Comparison of ENCODE assay signal across 8 cellular contexts in the genomic region with DNA sequence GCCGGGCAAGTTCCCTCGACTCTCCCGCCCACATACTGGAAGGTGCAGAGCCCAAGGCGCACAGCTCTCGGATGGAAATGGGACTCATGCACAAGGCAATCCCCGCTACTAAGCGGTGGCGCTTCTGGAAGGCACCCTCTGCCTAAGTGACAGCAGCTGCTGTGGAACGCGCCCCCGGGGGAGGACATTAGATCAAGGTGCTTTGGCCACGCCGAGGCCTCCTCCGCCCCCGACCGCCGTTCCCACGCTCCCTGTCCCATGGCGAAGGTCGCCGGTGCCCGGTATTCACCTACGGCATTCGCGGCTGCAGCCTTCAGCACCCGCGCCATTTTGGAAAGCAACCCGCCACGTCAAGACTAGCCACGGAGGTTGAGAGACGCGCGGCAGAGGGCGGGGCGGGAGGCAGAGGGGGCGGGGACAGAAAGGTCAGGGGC. TPM values are rescaled to one million over a fixed set of nuclear protein-coding genes. Genes with fewer than 3 reads are reported as not detected.
DNase-seq lines count a peak whose midpoint lies in the region; ATAC-seq and TF ChIP-seq lines count a peak whose summit lies in the region.

A gene (minus strand): TSS at position 339 of the 434 bp plus-strand sequence. CDS start 10 bp downstream, at position 329.

- no peak for TF ChIP-seq POLR2A in testis (IDR thresholded peaks at IDR 0.05)

- peak within 1 kb of the TSS; percentile 79 to 93 for H3K27ac ChIP-seq in testis

- no peaks in the 10 kb centered on the region for H3K36me3 ChIP-seq in testis (ENCODE audit: low read depth, missing control alignments)

- ATAC-seq in GM21786 (IDR thresholded peaks at IDR 0.05; ENCODE audit: unreplicated experiment), result peak; percentile 83

- TF ChIP-seq CTCF in fibroblast of villous mesenchyme (IDR thresholded peaks at IDR 0.05; ENCODE audit: insufficient read depth, low read depth, low read length) (no peak), testis (IDR thresholded peaks at IDR 0.05) (no peak)

- H3K27ac Mint-ChIP-seq in activated T-helper 2 cell treated with anti-CD3 and anti-CD28 coated beads, Interferon-gamma antibody, Interleukin-2, Interleukin-4, amounts not matched to agents 10 μg/mL and 5 μg/mL and 100 μg/mL, durations not matched to agents 14 hours and 24 hours and 36 hours, result no peak within 1 kb of the TSS

- H3K36me3 Mint-ChIP-seq in activated T-helper 2 cell treated with anti-CD3 and anti-CD28 coated beads, Interferon-gamma antibody, Interleukin-2, Interleukin-4, amounts not matched to agents 10 μg/mL and 5 μg/mL and 100 μg/mL, durations not matched to agents 14 hours and 24 hours and 36 hours (ENCODE audit: low read depth), result peaks cover 17% of the 10 kb centered on the region

- H3K4me3 ChIP-seq in fibroblast of villous mesenchyme (ENCODE audit: low read depth, low read length), result peak within 1 kb of the TSS; percentile 89
- peak within 1 kb of the TSS; percentile 92 to 94 for H3K4me3 ChIP-seq in testis

- H3K27me3 Mint-ChIP-seq in activated T-helper 2 cell treated with anti-CD3 and anti-CD28 coated beads, Interferon-gamma antibody, Interleukin-2, Interleukin-4, amounts not matched to agents 10 μg/mL and 5 μg/mL and 100 μg/mL, durations not matched to agents 14 hours and 24 hours and 36 hours (ENCODE audit: low read depth), result no peaks in the 10 kb centered on the region

- H3K4me3 Mint-ChIP-seq in activated T-helper 2 cell treated with anti-CD3 and anti-CD28 coated beads, Interferon-gamma antibody, Interleukin-2, Interleukin-4, amounts not matched to agents 10 μg/mL and 5 μg/mL and 100 μg/mL, durations not matched to agents 14 hours and 24 hours and 36 hours (ENCODE audit: low read depth), result no peak within 1 kb of the TSS

- H3K9me3 Mint-ChIP-seq in activated T-helper 2 cell treated with anti-CD3 and anti-CD28 coated beads, Interferon-gamma antibody, Interleukin-2, Interleukin-4, amounts not matched to agents 10 μg/mL and 5 μg/mL and 100 μg/mL, durations not matched to agents 14 hours and 24 hours and 36 hours, result no peaks in the 10 kb centered on the region

- DNase-seq in Daoy (ENCODE audit: low read depth) (peak; percentile 89), KG1 (lab: John Stamatoyannopoulos, UW) (peak; percentile 97), RKO (ENCODE audit: low spot score) (peak; percentile 87), fibroblast of villous mesenchyme (ENCODE audit: low read depth) (peak; percentile 89), non-pigmented ciliary epithelial cell (ENCODE audit: low read depth) (peak; percentile 40), testis (peak; percentile 95)
- peak; percentile 81 for DNase-seq in activated T-helper 2 cell treated with anti-CD3 and anti-CD28 coated beads, Interferon-gamma antibody, Interleukin-2, Interleukin-4, amounts not matched to agents 10 μg/mL and 5 μg/mL and 100 μg/mL, durations not matched to agents 14 hours and 24 hours and 36 hours (ENCODE audit: low spot score)

- intact Hi-C loops in activated T-helper 2 cell treated with anti-CD3 and anti-CD28 coated beads, Interferon-gamma antibody, Interleukin-2, Interleukin-4, amounts not matched to agents 10 μg/mL and 5 μg/mL and 100 μg/mL, durations not matched to agents 14 hours and 24 hours and 36 hours (cut with micrococcal nuclease), result loop anchor here (1.0 to 10.0 kb wide), 4 partner anchors 62 to 201 kb away; a partner anchor contains a TSS
- intact Hi-C loops in testis (cut with DNase I; ENCODE audit: low total_unique reads), result no loop called here

- no peaks in the 10 kb centered on the region for H3K9me3 ChIP-seq in testis

- H3K27me3 ChIP-seq in testis, result no peaks in the 10 kb centered on the region

- peaks cover 13% of the 10 kb centered on the region for H3K4me1 Mint-ChIP-seq in activated T-helper 2 cell treated with anti-CD3 and anti-CD28 coated beads, Interferon-gamma antibody, Interleukin-2, Interleukin-4, amounts not matched to agents 10 μg/mL and 5 μg/mL and 100 μg/mL, durations not matched to agents 14 hours and 24 hours and 36 hours (ENCODE audit: low read depth)

- WGBS in testis, 2 donors, result 0% methylated on average over 36 of the region's 36 CpGs; no CpG with 5 or more reads in 1 of the 2 donors

- peaks cover 20% of the 10 kb centered on the region for H3K4me1 ChIP-seq in testis

RNA-seq across cellular contexts. Expression of the gene that starts here (rescaled TPM):
- total RNA-seq in Daoy (2014; rRNA removed; shearing (Covaris generic)), result 3.7 and 12.4 TPM in 2 replicates
- total RNA-seq in activated T-helper 2 cell treated with anti-CD3 and anti-CD28 coated beads, Interferon-gamma antibody, Interleukin-2, Interleukin-4, amounts not matched to agents 10 μg/mL and 5 μg/mL and 100 μg/mL, durations not matched to agents 14 hours and 24 hours and 36 hours, result 12.8 and 14.3 TPM in 2 replicates
- total RNA-seq in fibroblast of villous mesenchyme (14.2 and 21.3 TPM in 2 replicates), testis (10 to 100 TPM; 10.7 to 14.6 TPM)
- polyA plus RNA-seq in testis (ENCODE audit: insufficient read depth, low read depth, low replicate concordance), result 7.7 TPM

Comparison
In these comparisons a context has a peak if more than half of its experiments do, and no peak if none do; other contexts are left out.
1. Peak in every context shown above with its lines: DNase-seq, ATAC-seq, H3K4me3 ChIP-seq and H3K27ac ChIP-seq.
2. DNase-seq: peak in every context shown above with its lines; median percentile 97 in KG1; 95 in testis; 89 in Daoy; 89 in fibroblast of villous mesenchyme; 87 in RKO; 81 in activated T-helper 2 cell treated with anti-CD3 and anti-CD28 coated beads, Interferon-gamma antibody, Interleukin-2, Interleukin-4, amounts not matched to agents 10 μg/mL and 5 μg/mL and 100 μg/mL, durations not matched to agents 14 hours and 24 hours and 36 hours; 40 in non-pigmented ciliary epithelial cell.